ENCODE assay signal across 10 cellular contexts in genomic region chr11:9571766-9572120, GRCh38. TPM values are rescaled to one million over a fixed set of nuclear protein-coding genes. Genes with fewer than 3 reads are reported as not detected.
DNase-seq lines count a peak whose midpoint lies in the region; ATAC-seq and TF ChIP-seq lines count a peak whose summit lies in the region.
"Had no signal": no experiment of that assay in that cellular context is flagged by ENCODE, and none has a peak within 500 bp of the region (broad histone marks: within the 10 kb centered on the region; RNA-seq: fewer than 3 reads in every experiment).

No MANE protein-coding gene starts in this region.

- no peak for DNase-seq in CD8-positive, alpha-beta T cell
- DNase-seq in osteocyte (ENCODE audit: extremely low spot score, unreplicated experiment) = no peak
- DNase-seq in anterior cingulate cortex (lab: John Stamatoyannopoulos, UW) = no peak
- no peak for DNase-seq in HK-2 (ENCODE audit: unreplicated experiment)
- no peak for DNase-seq in NOMO-1 treated with dmso at 0.1 percent for 144 hours (lab: John Stamatoyannopoulos, UW; ENCODE audit: unreplicated experiment)
- DNase-seq: GOT3 had no signal

- peaks cover 31% of the 10 kb centered on the region for H3K79me2 ChIP-seq in OCI-LY1 (ENCODE audit: insufficient read depth, low read length)

- H3K27ac Mint-ChIP-seq in CD8-positive, alpha-beta T cell = no peak overlapping the region
- no peak overlapping the region for H3K27ac Mint-ChIP-seq in dendritic cell treated with granulocyte-macrophage colony-stimulating factor and Interleukin-4, amounts not matched to agents 40 ng/mL and 50 ng/mL, for 4 days
- H3K27ac Mint-ChIP-seq in osteocyte (ENCODE audit: unreplicated experiment) = peak overlapping the region; percentile 100

- H3K27me3 Mint-ChIP-seq in CD8-positive, alpha-beta T cell (ENCODE audit: low read depth) = peaks cover 11% of the 10 kb centered on the region
- H3K27me3 Mint-ChIP-seq in dendritic cell treated with granulocyte-macrophage colony-stimulating factor and Interleukin-4, amounts not matched to agents 40 ng/mL and 50 ng/mL, for 4 days = peaks cover 13% of the 10 kb centered on the region
- no peaks in the 10 kb centered on the region for H3K27me3 Mint-ChIP-seq in osteocyte (ENCODE audit: unreplicated experiment)

- H3K4me1 ChIP-seq in CD8-positive, alpha-beta T cell (ENCODE audit: insufficient read depth, low read length) = peaks cover 11% of the 10 kb centered on the region
- H3K4me1 ChIP-seq in OCI-LY1 (ENCODE audit: insufficient read depth, low read length, severe bottlenecking) = peaks cover 57% of the 10 kb centered on the region

- no peak overlapping the region for H3K27ac ChIP-seq in CD8-positive, alpha-beta T cell (ENCODE audit: low read depth, low read length)
- peak overlapping the region; percentile 94 for H3K27ac ChIP-seq in OCI-LY1 (ENCODE audit: low read depth, low read length, poor library complexity, severe bottlenecking)

- H3K4me2 ChIP-seq in OCI-LY1 (ENCODE audit: low read length) = peak overlapping the region; percentile 74

- no peaks in the 10 kb centered on the region for H3K9me3 ChIP-seq in CD8-positive, alpha-beta T cell (ENCODE audit: low read length)
- no peaks in the 10 kb centered on the region for H3K9me3 ChIP-seq in OCI-LY1 (ENCODE audit: low read length)

- H3K27me3 ChIP-seq in CD8-positive, alpha-beta T cell (ENCODE audit: insufficient read depth, low read length) = no peaks in the 10 kb centered on the region
- H3K27me3 ChIP-seq in OCI-LY1 (ENCODE audit: insufficient read depth, low read length) = no peaks in the 10 kb centered on the region

- no peak for TF ChIP-seq CTCF in CD8-positive, alpha-beta T cell (IDR thresholded peaks at IDR 0.05)
- no peak for TF ChIP-seq CTCF in OCI-LY1 (IDR thresholded peaks at IDR 0.05; ENCODE audit: low read length)
- TF ChIP-seq CTCF in osteocyte (IDR thresholded peaks at IDR 0.05) = no peak

- intact Hi-C loops in CD8-positive, alpha-beta T cell (cut with DNase I, micrococcal nuclease) = loop anchor here (2.0 to 10.0 kb wide), 8 partner anchors 34 to 887 kb away; partner anchors contain the start of genes AKIP1 (in 1 of the 2), AMPD3 (in 1 of the 2), RPL27A (in 1 of the 2) and TMEM41B (in 1 of the 2)
- intact Hi-C loops in dendritic cell treated with granulocyte-macrophage colony-stimulating factor and Interleukin-4, amounts not matched to agents 40 ng/mL and 50 ng/mL, for 4 days (cut with micrococcal nuclease) = no loop called here

- POLR2A ChIA-PET in CD8-positive, alpha-beta T cell (lab: Charles Lee) = interaction anchor here (2.5 kb wide), 1 partner anchor 29 kb away, joined by 11 read pairs; no protein-coding TSS in a partner anchor

- H3K9me3 Mint-ChIP-seq in CD8-positive, alpha-beta T cell = no peaks in the 10 kb centered on the region
- no peaks in the 10 kb centered on the region for H3K9me3 Mint-ChIP-seq in dendritic cell treated with granulocyte-macrophage colony-stimulating factor and Interleukin-4, amounts not matched to agents 40 ng/mL and 50 ng/mL, for 4 days
- H3K9me3 Mint-ChIP-seq in osteocyte (ENCODE audit: unreplicated experiment) = no peaks in the 10 kb centered on the region

- CTCF ChIA-PET in CD8-positive, alpha-beta T cell (lab: Charles Lee) = no interaction called here

- peak overlapping the region; percentile 82 for H3K9ac ChIP-seq in OCI-LY1 (ENCODE audit: low read length)

- no peaks in the 10 kb centered on the region for H3K36me3 Mint-ChIP-seq in CD8-positive, alpha-beta T cell
- H3K36me3 Mint-ChIP-seq in dendritic cell treated with granulocyte-macrophage colony-stimulating factor and Interleukin-4, amounts not matched to agents 40 ng/mL and 50 ng/mL, for 4 days (ENCODE audit: low read depth) = peaks cover 6% of the 10 kb centered on the region
- H3K36me3 Mint-ChIP-seq in osteocyte (ENCODE audit: unreplicated experiment) = peaks cover 20% of the 10 kb centered on the region

- no peak for ATAC-seq in CD8-positive, alpha-beta T cell
- no peak for ATAC-seq in HG03571 (IDR thresholded peaks at IDR 0.05; ENCODE audit: unreplicated experiment)

- H3F3A ChIP-seq in OCI-LY1 (ENCODE audit: insufficient read depth, low read length) = peaks cover 14% of the 10 kb centered on the region

- peak overlapping the region; percentile 85 for H3K4me3 Mint-ChIP-seq in CD8-positive, alpha-beta T cell
- peak overlapping the region; percentile 83 for H3K4me3 Mint-ChIP-seq in dendritic cell treated with granulocyte-macrophage colony-stimulating factor and Interleukin-4, amounts not matched to agents 40 ng/mL and 50 ng/mL, for 4 days
- H3K4me3 Mint-ChIP-seq in osteocyte (ENCODE audit: unreplicated experiment) = peak overlapping the region; percentile 74

- no peak overlapping the region for H3K4me3 ChIP-seq in CD8-positive, alpha-beta T cell (ENCODE audit: low read depth, low read length)
- peak overlapping the region; percentile 99 for H3K4me3 ChIP-seq in OCI-LY1 (ENCODE audit: low read depth, low read length, poor library complexity, severe bottlenecking)
- H3K4me3 ChIP-seq: lung had no signal

- H3K36me3 ChIP-seq in CD8-positive, alpha-beta T cell (ENCODE audit: insufficient read depth, low read length) = no peaks in the 10 kb centered on the region
- peaks cover 23% of the 10 kb centered on the region for H3K36me3 ChIP-seq in OCI-LY1 (ENCODE audit: insufficient read depth, low read length)

- H2AFZ ChIP-seq in OCI-LY1 (ENCODE audit: low read length) = no peak overlapping the region

- H3K9me2 ChIP-seq in OCI-LY1 (ENCODE audit: low read depth, low read length) = no peaks in the 10 kb centered on the region

- H3K4me1 Mint-ChIP-seq in CD8-positive, alpha-beta T cell (ENCODE audit: low read depth) = peaks cover 23% of the 10 kb centered on the region
- H3K4me1 Mint-ChIP-seq in dendritic cell treated with granulocyte-macrophage colony-stimulating factor and Interleukin-4, amounts not matched to agents 40 ng/mL and 50 ng/mL, for 4 days (ENCODE audit: low read depth) = peaks cover 16% of the 10 kb centered on the region
- peaks cover 52% of the 10 kb centered on the region for H3K4me1 Mint-ChIP-seq in osteocyte (ENCODE audit: unreplicated experiment)

- no peaks in the 10 kb centered on the region for H4K20me1 ChIP-seq in OCI-LY1 (ENCODE audit: insufficient read depth, low read length)

RNA-seq across cellular contexts. Expression of gene WEE1, which starts 1.7 kb away (rescaled TPM):
- 1 to 10 TPM; 3.9 to 5.3 TPM for total RNA-seq in CD8-positive, alpha-beta T cell
- total RNA-seq in osteocyte = 77.8 and 111 TPM in 2 replicates

Comparison
In these comparisons a context has a peak if more than half of its experiments do, and no peak if none do; other contexts are left out.
1. RNA of gene WEE1, which starts 1.7 kb away (total RNA-seq): 77.8 to 111 TPM in osteocyte; 3.9 to 5.3 TPM in CD8-positive, alpha-beta T cell; every median in the first group is over 10 times any median in the second.
2. Peak in every context shown above with its lines, with median percentiles within 50 percentile points of each other: H3K4me3 Mint-ChIP-seq.